In genomic region chr6:63813531-63813930, GRCh38 we compare ENCODE assay signal across 27 cellular contexts.
DNase-seq lines count a peak whose midpoint lies in the region; ATAC-seq, FAIRE-seq and TF ChIP-seq lines count a peak whose summit lies in the region.
"Had no signal": no experiment of that assay in that cellular context is flagged by ENCODE, and none has a peak within 500 bp of the region (broad histone marks: within the 10 kb centered on the region; RNA-seq: fewer than 3 reads in every experiment).

No MANE protein-coding gene starts in this region.

- no peaks in the 10 kb centered on the region for H3K36me3 ChIP-seq in mammary epithelial cell (ENCODE audit: insufficient read depth, low read length)
- H3K36me3 ChIP-seq in Panc1 (ENCODE audit: control insufficient read depth, insufficient read depth, low read length), result no peaks in the 10 kb centered on the region
- H3K36me3 ChIP-seq: colonic mucosa, gastroesophageal sphincter, ovary, right atrium auricular region, uterus had no signal

- TF ChIP-seq CTCF in mammary epithelial cell (conservative IDR thresholded peaks at IDR 0.05 in 1 of 2, IDR thresholded peaks at IDR 0.05 in 1 of 2; ENCODE audit: extremely low read depth in 1 of 2, insufficient read depth in 1 of 2, low read depth in 1 of 2, low read length in 2 of 2), result no peak
- no peak for TF ChIP-seq CTCF in MCF 10A (IDR thresholded peaks at IDR 0.05; ENCODE audit: unreplicated experiment)
- TF ChIP-seq CTCF in Panc1 (IDR thresholded peaks at IDR 0.05), result peak; percentile 17; the same call in 1 of the 2 replicates
- TF ChIP-seq CTCF in fibroblast of mammary gland (conservative IDR thresholded peaks at IDR 0.05; ENCODE audit: control insufficient read depth, insufficient read depth, low read depth, low read length), result peak; percentile 45

- H3K9me3 ChIP-seq in mammary epithelial cell (replicated peaks; ENCODE audit: insufficient read depth, low read length) (no peaks in the 10 kb centered on the region), Panc1 (ENCODE audit: control insufficient read depth, insufficient read depth, low read depth, low read length) (no peaks in the 10 kb centered on the region)
- H3K9me3 ChIP-seq: colonic mucosa, gastroesophageal sphincter, ovary, right atrium auricular region, uterus had no signal

- no peaks in the 10 kb centered on the region for H3K27me3 ChIP-seq in mammary epithelial cell (ENCODE audit: insufficient read depth, low read length)
- H3K27me3 ChIP-seq in Panc1 (ENCODE audit: control insufficient read depth, insufficient read depth, low read length), result no peaks in the 10 kb centered on the region
- H3K27me3 ChIP-seq: colonic mucosa, gastroesophageal sphincter, ovary, right atrium auricular region, uterus had no signal

- H3K9ac ChIP-seq in mammary epithelial cell (ENCODE audit: insufficient read depth, low read length), result no peak overlapping the region

- peaks cover 11% of the 10 kb centered on the region for H3K4me1 Mint-ChIP-seq in MCF 10A (ENCODE audit: insufficient read depth, unreplicated experiment)
- H3K4me1 Mint-ChIP-seq: natural killer cell had no signal

- intact Hi-C loops in mammary epithelial cell (cut with micrococcal nuclease), result no loop called here
- intact Hi-C loops in MCF 10A (cut with micrococcal nuclease), result no loop called here
- intact Hi-C loops in Panc1 (cut with micrococcal nuclease; ENCODE audit: unreplicated experiment), result no loop called here

- H4K20me1 ChIP-seq in mammary epithelial cell (ENCODE audit: insufficient read depth, low read length), result no peaks in the 10 kb centered on the region

- POLR2A ChIA-PET in MCF 10A (lab: Yijun Ruan, JAX), result interaction anchor here (1.0 to 6.2 kb wide), 3 partner anchors 8 to 216 kb away, joined by 3 to 33 read pairs (median 4); no protein-coding TSS in a partner anchor
- POLR2A ChIA-PET in Panc1 (lab: Charles Lee), result no interaction called here

- peak overlapping the region; percentile 27 for H2AFZ ChIP-seq in mammary epithelial cell (ENCODE audit: low read depth, low read length)

- no peak overlapping the region for H3K27ac ChIP-seq in mammary epithelial cell (ENCODE audit: insufficient read depth, low read depth, low read length)
- H3K27ac ChIP-seq in Panc1 (ENCODE audit: low read length), result no peak overlapping the region
- H3K27ac ChIP-seq: colonic mucosa, gastroesophageal sphincter, ovary, right atrium auricular region, uterus had no signal

- H3K79me2 ChIP-seq in mammary epithelial cell (ENCODE audit: insufficient read depth, low read length), result no peaks in the 10 kb centered on the region

- WGBS in mammary epithelial cell (ENCODE audit: low coverage, missing lambda C conversion rate), result 100% methylated on average over 2 of the region's 2 CpGs

- BruUV-seq in mammary epithelial cell (replicated peaks; lab: Mats Ljungman, UMichigan), result no TSS peak
- BruUV-seq in MCF 10A (replicated peaks; lab: Mats Ljungman, UMichigan), result no TSS peak
- no TSS peak for BruUV-seq in Panc1 (replicated peaks; lab: Mats Ljungman, UMichigan)

- no peak for DNase-seq in mammary epithelial cell
- no peak for DNase-seq in MCF 10A (ENCODE audit: unreplicated experiment)
- DNase-seq in Panc1 (ENCODE audit: low read depth, low spot score), result no peak
- peak; percentile 54 for DNase-seq in fibroblast of mammary gland (ENCODE audit: low read depth)
- no peak for DNase-seq in frontal cortex (ENCODE audit: low spot score in 2 of 2)
- no peak for DNase-seq in SHP77 treated with DMSO at 0.1 percent for 48 hours (lab: John Stamatoyannopoulos, UW)
- DNase-seq: ACHN; activated CD4-positive, alpha-beta T cell treated with anti-CD3 and anti-CD28 coated beads for 4 hours; CD4-positive, alpha-beta T cell; colonic mucosa; DMS153; GF-D8; KG1; mesendoderm; natural killer cell; NCI-H1092; NCI-H2029; NCI-H510A treated with DMSO at 0.1 percent for 48 hours; ovary; uterus had no signal

- no peaks in the 10 kb centered on the region for H3K9me3 Mint-ChIP-seq in MCF 10A (ENCODE audit: unreplicated experiment)
- H3K9me3 Mint-ChIP-seq: activated naive CD4-positive, alpha-beta T cell treated with anti-CD3 and anti-CD28 coated beads, Interleukin-2, amount 50 U/mL, for 72 hours; CD4-positive, alpha-beta T cell; natural killer cell had no signal

- H3K27me3 Mint-ChIP-seq in MCF 10A (ENCODE audit: insufficient read depth, unreplicated experiment), result no peaks in the 10 kb centered on the region

- H3K36me3 Mint-ChIP-seq in MCF 10A (ENCODE audit: insufficient read depth, unreplicated experiment), result peaks cover 22% of the 10 kb centered on the region
- H3K36me3 Mint-ChIP-seq: activated naive CD4-positive, alpha-beta T cell treated with anti-CD3 and anti-CD28 coated beads, Interleukin-2, amount 50 U/mL, for 72 hours; natural killer cell had no signal

- no peak overlapping the region for H3K4me3 ChIP-seq in mammary epithelial cell (replicated peaks in 1 of 3; ENCODE audit: insufficient read depth in 1 of 3, low read depth in 2 of 3, low read length in 3 of 3)
- H3K4me3 ChIP-seq in Panc1 (ENCODE audit: low read depth in 2 of 2, low read length in 2 of 2), result no peak overlapping the region
- H3K4me3 ChIP-seq in fibroblast of mammary gland (ENCODE audit: control insufficient read depth, low read depth, low read length), result no peak overlapping the region
- H3K4me3 ChIP-seq: colonic mucosa, gastroesophageal sphincter, ovary, right atrium auricular region, uterus had no signal

- CTCF ChIA-PET in mammary epithelial cell (lab: Charles Lee; ENCODE audit: low non-redundant PET), result interaction anchor here (0.6 kb wide), 1 partner anchor 363 kb away, joined by 7 read pairs; no protein-coding TSS in a partner anchor
- CTCF ChIA-PET in MCF 10A (lab: Yijun Ruan, JAX), result interaction anchor here (0.6 to 2.7 kb wide), 6 partner anchors 12 to 1606 kb away, joined by 3 to 6 read pairs (median 4); no protein-coding TSS in a partner anchor
- CTCF ChIA-PET in Panc1 (lab: Charles Lee), result no interaction called here

- no peak for FAIRE-seq in frontal cortex (lab: Jason Lieb, UNC)
- FAIRE-seq: H1, TTC549 had no signal

- no peak for ATAC-seq in Panc1
- no peak for ATAC-seq in GM18511 (IDR thresholded peaks at IDR 0.05; ENCODE audit: unreplicated experiment)
- ATAC-seq in HG03457 (IDR thresholded peaks at IDR 0.05; ENCODE audit: unreplicated experiment), result no peak
- ATAC-seq: activated naive CD4-positive, alpha-beta T cell treated with anti-CD3 and anti-CD28 coated beads, Interleukin-2, amount 50 U/mL, for 72 hours; gastroesophageal sphincter; natural killer cell had no signal

- dilution Hi-C loops in mammary epithelial cell (cut with HindIII; ENCODE audit: low sequenced_read_pairs), result no loop called here

- H3K4me2 ChIP-seq in mammary epithelial cell (ENCODE audit: insufficient read depth, low read depth, low read length), result no peak overlapping the region

- H3K4me1 ChIP-seq in mammary epithelial cell (ENCODE audit: insufficient read depth, low read length), result no peaks in the 10 kb centered on the region
- no peaks in the 10 kb centered on the region for H3K4me1 ChIP-seq in Panc1 (ENCODE audit: control insufficient read depth, insufficient read depth, low read length)
- H3K4me1 ChIP-seq: colonic mucosa, gastroesophageal sphincter, right atrium auricular region, uterus had no signal

- H3K4me3 Mint-ChIP-seq in MCF 10A (ENCODE audit: unreplicated experiment), result no peak overlapping the region
- H3K4me3 Mint-ChIP-seq: CD4-positive, alpha-beta T cell; natural killer cell had no signal

- H3K27ac Mint-ChIP-seq in MCF 10A (ENCODE audit: low read depth, unreplicated experiment), result no peak overlapping the region
- H3K27ac Mint-ChIP-seq: activated naive CD4-positive, alpha-beta T cell treated with anti-CD3 and anti-CD28 coated beads, Interleukin-2, amount 50 U/mL, for 72 hours; CD4-positive, alpha-beta T cell; natural killer cell had no signal

- in situ Hi-C loops in mammary epithelial cell (cut with MboI; ENCODE audit: low sequenced_read_pairs in 2 of 2) (loop anchor here in 1 of 2 donors (25.0 kb wide), 1 partner anchor 451 kb away; no protein-coding TSS in a partner anchor), Panc1 (cut with HindIII; ENCODE audit: low pct_unique_long_range_greater_than_20kb, low sequenced_read_pairs) (no loop called here)

Comparison
In these comparisons a context has a peak if more than half of its experiments do, and no peak if none do; other contexts are left out.
1. CTCF ChIP-seq: peak in Panc1 (single experiment) and fibroblast of mammary gland (single experiment); none in mammary epithelial cell (0 of 2) and MCF 10A (single experiment).